ENCODE assay signal across 31 cellular contexts in the genomic region with DNA sequence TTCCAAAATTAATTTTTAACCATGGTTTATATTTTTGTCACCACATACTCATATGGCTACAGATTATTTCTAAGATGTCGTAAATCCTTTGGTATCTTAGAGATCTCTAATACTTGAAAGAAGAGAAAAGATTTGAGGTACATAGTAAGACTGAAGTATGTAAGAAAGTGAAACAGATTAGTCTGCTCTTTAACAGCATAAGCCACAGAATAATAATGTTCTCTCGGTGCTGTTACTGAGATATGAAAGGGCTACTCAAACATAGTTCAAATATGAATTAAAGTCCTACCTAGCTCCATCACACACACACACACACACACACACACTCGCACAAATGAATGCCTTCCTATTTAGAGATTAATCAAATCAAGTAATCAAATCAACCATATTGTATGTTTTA.
"Had no signal": no experiment of that assay in that cellular context is flagged by ENCODE, and none has a peak within 500 bp of the region (broad histone marks: within the 10 kb centered on the region; RNA-seq: fewer than 3 reads in every experiment).

No MANE protein-coding gene starts in this region.

- H3K4me2 ChIP-seq: PC-9 had no signal

- H3K27ac ChIP-seq: PC-9, RWPE1, SJCRH30, SK-N-MC had no signal

- H3K9me3 ChIP-seq: MG63, SJCRH30 had no signal

- FAIRE-seq: RCC 7860 had no signal

- H3K27me3 ChIP-seq: MG63, SJCRH30 had no signal

- H3K4me1 ChIP-seq: SJCRH30 had no signal

- H2AFZ ChIP-seq: PC-9 had no signal

- DNase-seq: Kasumi-1, KG1, MG63, MV-4-11, NCI-H1092, NCI-H1105, NCI-H1417 treated with DMSO at 0.1 percent for 48 hours, NCI-H1436 treated with DMSO at 0.1 percent for 48 hours, NCI-H1694 treated with DMSO at 0.1 percent for 48 hours, NCI-H187 treated with DMSO at 0.1 percent for 48 hours, NCI-H2029, NCI-H2081, NCI-H2171 treated with DMSO at 0.1 percent for 48 hours, NCI-H226, NCI-H446 treated with DMSO at 0.1 percent for 48 hours, NCI-H510A, NCI-H524, NCI-H526, NCI-H69, NCI-H748 treated with DMSO at 0.1 percent for 48 hours, NCI-H82, PC-9, SHP77, SIG-M5, SJCRH30 had no signal

- H3K4me3 ChIP-seq: MG63, PC-9, SJCRH30, SK-N-MC had no signal

- H3K36me3 ChIP-seq: MG63, SJCRH30 had no signal

- ATAC-seq: Panc1, Right ventricle myocardium inferior, SK-N-SH treated with all-trans-retinoic acid at 6 μM for 48 hours had no signal
